ENCODE assay signal across 8 cellular contexts in the genomic region with DNA sequence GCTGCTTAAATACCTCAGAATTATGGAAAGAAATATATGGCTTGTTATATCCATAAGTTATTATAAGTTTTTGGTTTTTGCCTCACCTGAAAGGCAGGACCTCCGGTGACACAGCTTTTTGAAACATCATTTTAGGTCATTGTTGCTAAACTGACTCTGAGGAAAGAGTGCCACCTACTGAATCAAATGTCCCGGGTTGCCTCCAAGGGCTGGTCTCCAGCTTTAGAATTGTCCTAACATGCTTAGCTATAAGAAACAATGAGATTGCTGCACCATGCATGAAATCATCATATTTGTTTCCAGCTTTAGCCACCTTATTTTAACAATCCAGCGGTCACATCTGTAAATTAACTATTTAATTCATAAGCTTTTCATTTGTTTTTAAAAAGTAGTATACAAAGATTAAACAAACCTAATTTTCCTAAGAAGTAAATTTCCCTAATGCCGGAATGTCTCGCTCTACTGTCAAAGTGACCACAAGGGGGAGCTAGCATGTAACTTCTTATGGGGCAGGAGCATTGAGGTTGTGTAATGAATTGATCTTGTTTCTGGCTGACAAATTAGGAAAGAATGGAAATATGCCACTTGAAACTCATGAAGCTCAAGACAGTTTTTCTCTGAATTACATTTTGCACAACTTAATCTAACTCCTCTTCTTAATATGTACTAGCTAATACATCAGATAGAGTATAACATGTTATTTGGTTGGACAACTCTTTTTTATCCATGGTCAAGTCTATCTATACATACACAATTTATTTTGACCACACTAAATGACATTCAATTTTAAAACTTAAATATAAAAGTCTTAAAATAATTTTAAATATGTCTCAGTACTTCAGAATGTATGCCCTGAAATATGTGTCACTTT. TPM values are rescaled to one million over a fixed set of nuclear protein-coding genes. Genes with fewer than 3 reads are reported as not detected.
A peak's percentile ranks its signal among the peaks of the same experiment; 100 is the strongest.
DNase-seq lines count a peak whose midpoint lies in the region; ATAC-seq, FAIRE-seq and TF ChIP-seq lines count a peak whose summit lies in the region.

No MANE protein-coding gene starts in this region.

- peak overlapping the region in 1 of 2 donors; percentile 29 for H3K9ac ChIP-seq in kidney (ENCODE audit: low read length in 2 of 2)

- H3K27ac ChIP-seq in kidney (ENCODE audit: low read depth in 2 of 2, low read length in 2 of 2) (no peak overlapping the region), aorta (ENCODE audit: low read depth in 1 of 2, low read length in 2 of 2) (no peak overlapping the region)

- TF ChIP-seq CTCF in astrocyte of the spinal cord (IDR thresholded peaks at IDR 0.05; ENCODE audit: low read depth, low read length) (peak; percentile 80), kidney (IDR thresholded peaks at IDR 0.05; ENCODE audit: borderline replicate concordance, extremely low read depth, insufficient read depth) (peak; percentile 72)

- peaks cover 0 to 3% of the 10 kb centered on the region in 2 donors for H3K4me1 ChIP-seq in kidney (ENCODE audit: control insufficient read depth in 1 of 2, insufficient read depth in 1 of 2, low read depth in 1 of 2, low read length in 2 of 2)
- H3K4me1 ChIP-seq in aorta (ENCODE audit: control insufficient read depth in 1 of 2, insufficient read depth in 2 of 2, low read length in 2 of 2), result no peaks in the 10 kb centered on the region

- H3K4me3 ChIP-seq in astrocyte of the spinal cord (ENCODE audit: low read depth, low read length) (no peak overlapping the region), kidney (ENCODE audit: low read length in 2 of 2) (no peak overlapping the region), aorta (ENCODE audit: low read length in 2 of 2) (no peak overlapping the region)

- peak; percentile 85 for FAIRE-seq in kidney (lab: Jason Lieb, UNC)

- no peaks in the 10 kb centered on the region for H3K27me3 ChIP-seq in aorta (ENCODE audit: control insufficient read depth in 1 of 2, insufficient read depth in 2 of 2, low read length in 1 of 2)

- H3K36me3 ChIP-seq in kidney (ENCODE audit: control insufficient read depth in 1 of 2, insufficient read depth in 2 of 2, low read length in 2 of 2), result no peaks in the 10 kb centered on the region
- no peaks in the 10 kb centered on the region for H3K36me3 ChIP-seq in aorta (ENCODE audit: control insufficient read depth in 1 of 2, insufficient read depth in 2 of 2, low read length in 1 of 2)

- in situ Hi-C loops in astrocyte of the spinal cord (cut with HindIII; ENCODE audit: low sequenced_read_pairs), result no loop called here

- 4 to 5% methylated on average over 5 of the region's 5 CpGs for WGBS in aorta, 2 donors

- DNase-seq in Right ventricle myocardium superior (no peak), Right ventricle myocardium inferior (ENCODE audit: missing footprints) (no peak), NCI-H345 treated with DMSO at 0.1 percent for 48 hours (lab: John Stamatoyannopoulos, UW; ENCODE audit: unreplicated experiment) (peak; percentile 59), astrocyte of the spinal cord (ENCODE audit: low read depth, low spot score) (peak; percentile 68), kidney (no peak), aorta (no peak)
- DNase-seq in activated naive CD4-positive, alpha-beta T cell treated with anti-CD3 and anti-CD28 coated beads, Interleukin-2, amount 50 U/mL, for 16 hours, result no peak

- intact Hi-C loops in Right ventricle myocardium superior (cut with DNase I), result loop anchor here (5.0 kb wide), 1 partner anchor 233 kb away; no protein-coding TSS in a partner anchor
- intact Hi-C loops in Right ventricle myocardium inferior (cut with DNase I), result loop anchor here (2.0 to 5.0 kb wide), 2 partner anchors 232 to 1693 kb away; no protein-coding TSS in a partner anchor
- intact Hi-C loops in kidney (cut with DNase I), result no loop called here
- intact Hi-C loops in aorta (cut with DNase I), result no loop called here

- H3K9me3 ChIP-seq in kidney (ENCODE audit: control insufficient read depth in 1 of 2, low read length in 2 of 2), result no peaks in the 10 kb centered on the region
- no peaks in the 10 kb centered on the region for H3K9me3 ChIP-seq in aorta (ENCODE audit: control insufficient read depth, low read length)

- ATAC-seq in Right ventricle myocardium superior (ENCODE audit: poor library complexity) (peak; percentile 57), Right ventricle myocardium inferior (no peak), HG03039 (IDR thresholded peaks at IDR 0.05; ENCODE audit: unreplicated experiment) (peak; percentile 58), aorta (ENCODE audit: low FRiP score) (peak; percentile 68)

RNA-seq across cellular contexts. Expression of a gene that starts 6.7 kb away (rescaled TPM):
- total RNA-seq in Right ventricle myocardium superior (2.2 TPM), Right ventricle myocardium inferior (2.6 TPM), kidney (18.5 TPM), aorta (10 to 100 TPM; 13.2 to 20.8 TPM)
- polyA plus RNA-seq in kidney (ENCODE audit: insufficient read depth, low read depth, low replicate concordance) (1.0 TPM), aorta (under 1 TPM; 0.13 TPM)

Comparison
In these comparisons a context has a peak if more than half of its experiments do, and no peak if none do; other contexts are left out.
1. DNase-seq: peak in NCI-H345 treated with DMSO at 0.1 percent for 48 hours (single experiment) and astrocyte of the spinal cord (single experiment); none in Right ventricle myocardium superior (single experiment), Right ventricle myocardium inferior (single experiment), kidney (single experiment), aorta (0 of 2) and activated naive CD4-positive, alpha-beta T cell treated with anti-CD3 and anti-CD28 coated beads, Interleukin-2, amount 50 U/mL, for 16 hours (single experiment).
2. intact Hi-C loops: an anchor here in Right ventricle myocardium superior (5.0 kb wide) and Right ventricle myocardium inferior (2.0 to 5.0 kb wide); none called in kidney and aorta.